In the genomic region with DNA sequence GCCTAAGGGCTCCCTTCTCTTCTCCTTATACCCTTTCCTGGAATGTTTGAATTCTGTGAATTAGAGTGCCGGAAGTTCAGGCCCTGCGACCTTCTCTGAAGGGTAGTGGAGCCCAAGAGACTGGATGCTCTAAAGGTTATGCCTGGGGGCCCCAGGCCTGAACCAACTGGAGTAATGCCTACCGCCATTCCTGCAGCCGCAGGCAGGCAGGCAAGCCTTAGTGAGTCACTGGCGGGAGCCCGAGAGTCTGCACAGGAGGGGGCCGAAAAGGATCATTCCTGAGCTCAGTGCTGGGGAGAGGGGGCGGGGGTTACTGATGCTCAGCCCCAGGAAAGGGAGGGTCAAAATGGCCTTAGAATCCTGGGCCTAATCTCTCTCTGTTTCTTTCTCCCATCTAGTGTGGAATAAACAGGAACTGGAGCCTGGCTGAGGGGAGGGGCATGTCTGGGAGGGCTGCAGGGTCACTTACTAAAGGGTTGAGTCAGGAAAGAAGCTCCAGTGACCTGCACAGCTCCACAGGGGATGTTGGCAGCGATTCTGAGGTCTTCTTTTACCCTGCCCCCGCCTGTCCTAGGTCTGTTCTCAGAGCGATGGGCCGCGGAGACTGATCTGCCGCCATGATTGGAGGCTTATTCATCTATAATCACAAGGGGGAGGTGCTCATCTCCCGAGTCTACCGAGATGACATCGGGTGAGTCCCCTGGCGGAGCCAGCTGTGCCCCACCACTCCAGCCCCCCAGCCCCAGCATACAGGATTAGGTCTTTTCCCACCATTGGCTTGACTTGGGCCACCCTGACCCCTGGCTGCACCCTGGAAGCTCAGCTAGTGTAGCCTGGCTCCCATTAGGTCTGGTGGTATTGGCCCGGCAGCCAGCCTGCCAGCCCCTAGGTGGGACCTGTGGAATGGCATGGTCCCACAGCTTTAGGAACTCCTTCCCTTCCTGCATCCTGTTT, we compare ENCODE assay signal across 8 cellular contexts. TPM values are rescaled to one million over a fixed set of nuclear protein-coding genes. Genes with fewer than 3 reads are reported as not detected.
A peak's percentile ranks its signal among the peaks of the same experiment; 100 is the strongest.
DNase-seq lines count a peak whose midpoint lies in the region; ATAC-seq and TF ChIP-seq lines count a peak whose summit lies in the region.

No MANE protein-coding gene starts in this region.

- WGBS in esophagus, 2 donors = 31 to 43% methylated on average over 19 of the region's 19 CpGs
- 20% methylated on average over 19 of the region's 19 CpGs for WGBS in urinary bladder

- peak overlapping the region; percentile 98 for H3K4me3 Mint-ChIP-seq in HFFc6

- ATAC-seq in GM21423 (IDR thresholded peaks at IDR 0.05; ENCODE audit: unreplicated experiment) = no peak

- peak; percentile 41 for TF ChIP-seq CTCF in HFFc6 (IDR thresholded peaks at IDR 0.05)

- DNase-seq in AG20443 (ENCODE audit: low spot score) (peak; percentile 91), HFFc6 (peak; percentile 96), T1000 (lab: John Stamatoyannopoulos, UW) (peak; percentile 97)
- DNase-seq in stimulated activated CD4-positive, alpha-beta T cell treated with anti-CD3 and anti-CD28 coated beads, Interleukin-4, amount 100 ng/mL, for 1 hour = no peak

- H3K9ac ChIP-seq in mucosa of stomach (ENCODE audit: low read length) = peak overlapping the region; percentile 97

- peak overlapping the region; percentile 38 to 72 for H3K27ac ChIP-seq in esophagus (ENCODE audit: low read depth in 2 of 2, low read length in 1 of 2)
- H3K27ac ChIP-seq in urinary bladder (ENCODE audit: low read depth) = peak overlapping the region; percentile 68

- peaks cover 72% of the 10 kb centered on the region for H3K4me1 Mint-ChIP-seq in HFFc6 (ENCODE audit: low read depth)

- peak overlapping the region; percentile 96 for H3K27ac Mint-ChIP-seq in HFFc6

- H3K9me3 Mint-ChIP-seq in HFFc6 = no peaks in the 10 kb centered on the region

- H3K9me3 ChIP-seq in esophagus (ENCODE audit: control insufficient read depth in 2 of 2, insufficient read depth in 1 of 2, low read depth in 1 of 2, low read length in 1 of 2) (no peaks in the 10 kb centered on the region), mucosa of stomach (ENCODE audit: control insufficient read depth, low read length) (no peaks in the 10 kb centered on the region)

- H3K36me3 Mint-ChIP-seq in HFFc6 (ENCODE audit: low read depth) = peaks cover 37% of the 10 kb centered on the region

- H3K4me3 ChIP-seq in esophagus (ENCODE audit: low read depth in 1 of 2, low read length in 2 of 2) = peak overlapping the region; percentile 3 to 97
- H3K4me3 ChIP-seq in mucosa of stomach (ENCODE audit: low read length) = peak overlapping the region; percentile 39
- H3K4me3 ChIP-seq in urinary bladder (ENCODE audit: low read depth, low read length) = peak overlapping the region; percentile 24

- H3K36me3 ChIP-seq in esophagus (ENCODE audit: control insufficient read depth in 2 of 2, insufficient read depth in 2 of 2, low read length in 1 of 2) (peaks cover 20 to 44% of the 10 kb centered on the region in 2 donors), mucosa of stomach (ENCODE audit: control insufficient read depth, insufficient read depth, low read length) (peaks cover 44% of the 10 kb centered on the region), urinary bladder (ENCODE audit: insufficient read depth) (peaks cover 9% of the 10 kb centered on the region)

- H3K27me3 ChIP-seq in esophagus (ENCODE audit: control insufficient read depth in 1 of 2, insufficient read depth in 2 of 2, low read length in 2 of 2) (no peaks in the 10 kb centered on the region), mucosa of stomach (ENCODE audit: control insufficient read depth, insufficient read depth, low read length) (no peaks in the 10 kb centered on the region)

- H3K27me3 Mint-ChIP-seq in HFFc6 (ENCODE audit: insufficient read depth) = peaks cover 7% of the 10 kb centered on the region

- peaks cover 6 to 16% of the 10 kb centered on the region in 2 donors for H3K4me1 ChIP-seq in esophagus (ENCODE audit: control insufficient read depth in 2 of 2, insufficient read depth in 2 of 2, low read length in 1 of 2)
- peaks cover 35% of the 10 kb centered on the region for H3K4me1 ChIP-seq in mucosa of stomach (ENCODE audit: control insufficient read depth, insufficient read depth, low read length)
- H3K4me1 ChIP-seq in urinary bladder (ENCODE audit: insufficient read depth) = no peaks in the 10 kb centered on the region

RNA-seq across cellular contexts. Expression of a gene that starts 2.0 kb away (rescaled TPM):
- 100 to 1,000 TPM; 796 to 849 (median 832) TPM for total RNA-seq in HFFc6 (2021; fragmentation: NEBNext Ultra II Directional; extraction: Animal tissue kit (Norgen Biotek cat#: 25700))
- polyA plus RNA-seq in esophagus = 100 to 1,000 TPM in 1 of 2 donors, 10 to 100 TPM in 1; 94.2 to 210 TPM
- 195 TPM for total RNA-seq in urinary bladder
- polyA plus RNA-seq in urinary bladder = 466 TPM

RNA-seq across cellular contexts. Expression of a gene that starts 9.3 kb away (rescaled TPM):
- total RNA-seq in HFFc6 (2021; fragmentation: NEBNext Ultra II Directional; extraction: Animal tissue kit (Norgen Biotek cat#: 25700)) = 10 to 100 TPM; 53.3 to 70.9 (median 63.4) TPM
- 10 to 100 TPM; 42.3 to 42.4 TPM for polyA plus RNA-seq in esophagus
- 27.4 TPM for total RNA-seq in urinary bladder
- 38.8 TPM for polyA plus RNA-seq in urinary bladder

RNA-seq across cellular contexts. Expression of a gene that starts 21.5 kb away (rescaled TPM):
- 10 to 100 TPM; 59.2 to 73.5 (median 64.9) TPM for total RNA-seq in HFFc6 (2021; fragmentation: NEBNext Ultra II Directional; extraction: Animal tissue kit (Norgen Biotek cat#: 25700))
- 10 to 100 TPM; 27.2 to 31.6 TPM for polyA plus RNA-seq in esophagus
- 25.2 TPM for total RNA-seq in urinary bladder
- 62.2 TPM for polyA plus RNA-seq in urinary bladder

RNA-seq across cellular contexts. Expression of a gene that starts 41.5 kb away (rescaled TPM):
- 10 to 100 TPM; 27.5 to 33.1 (median 31.4) TPM for total RNA-seq in HFFc6 (2021; fragmentation: NEBNext Ultra II Directional; extraction: Animal tissue kit (Norgen Biotek cat#: 25700))
- polyA plus RNA-seq in esophagus (10 to 100 TPM; 31.0 to 37.7 TPM), urinary bladder (38.2 TPM)
- total RNA-seq in urinary bladder = 34.2 TPM

RNA-seq across cellular contexts. Expression of a gene that starts 52.7 kb away (rescaled TPM):
- not detected for total RNA-seq in HFFc6 (2021; fragmentation: NEBNext Ultra II Directional; extraction: Animal tissue kit (Norgen Biotek cat#: 25700))
- polyA plus RNA-seq in esophagus (under 1 TPM; 0.02 to 0.04 TPM), urinary bladder (0.33 TPM)
- 0.05 TPM for total RNA-seq in urinary bladder
